Comparison of ENCODE assay signal across 1 cellular context in the genomic region with DNA sequence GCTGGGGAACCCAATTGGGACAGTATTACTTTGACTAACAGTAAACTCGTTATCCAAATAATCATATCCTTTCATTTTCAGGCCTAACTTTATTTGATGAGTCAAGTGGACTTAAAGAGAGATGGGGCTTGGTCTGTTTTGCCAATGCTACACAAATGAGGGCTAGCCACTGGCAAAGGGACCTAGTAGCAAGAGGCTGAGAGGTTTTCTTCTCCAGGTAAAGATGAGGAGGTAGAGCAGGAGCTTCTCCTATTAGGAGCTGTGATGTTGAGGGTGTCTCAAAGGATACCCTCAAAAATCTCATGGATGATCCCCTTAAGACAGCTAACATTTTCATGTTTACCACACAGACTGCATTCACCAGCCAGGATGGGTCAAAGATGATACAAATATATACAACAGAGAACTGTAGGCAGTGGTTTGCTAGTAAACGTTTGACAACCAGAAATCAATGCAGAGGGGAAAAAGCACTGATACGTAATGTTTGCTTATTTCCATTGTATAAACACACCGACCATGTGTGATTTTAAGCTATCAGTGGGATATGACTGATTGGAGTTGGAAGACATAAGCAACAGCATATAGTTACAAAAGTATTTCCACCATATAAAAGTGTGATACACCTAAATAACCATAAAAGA.
TF ChIP-seq lines count a peak whose summit lies in the region.

No MANE protein-coding gene starts in this region.

TF ChIP-seq in HepG2, 621 proteins besides CTCF, POLR2A, EP300 and RAD21 (continued from another document):
- TF ChIP-seq, protein P1, sequence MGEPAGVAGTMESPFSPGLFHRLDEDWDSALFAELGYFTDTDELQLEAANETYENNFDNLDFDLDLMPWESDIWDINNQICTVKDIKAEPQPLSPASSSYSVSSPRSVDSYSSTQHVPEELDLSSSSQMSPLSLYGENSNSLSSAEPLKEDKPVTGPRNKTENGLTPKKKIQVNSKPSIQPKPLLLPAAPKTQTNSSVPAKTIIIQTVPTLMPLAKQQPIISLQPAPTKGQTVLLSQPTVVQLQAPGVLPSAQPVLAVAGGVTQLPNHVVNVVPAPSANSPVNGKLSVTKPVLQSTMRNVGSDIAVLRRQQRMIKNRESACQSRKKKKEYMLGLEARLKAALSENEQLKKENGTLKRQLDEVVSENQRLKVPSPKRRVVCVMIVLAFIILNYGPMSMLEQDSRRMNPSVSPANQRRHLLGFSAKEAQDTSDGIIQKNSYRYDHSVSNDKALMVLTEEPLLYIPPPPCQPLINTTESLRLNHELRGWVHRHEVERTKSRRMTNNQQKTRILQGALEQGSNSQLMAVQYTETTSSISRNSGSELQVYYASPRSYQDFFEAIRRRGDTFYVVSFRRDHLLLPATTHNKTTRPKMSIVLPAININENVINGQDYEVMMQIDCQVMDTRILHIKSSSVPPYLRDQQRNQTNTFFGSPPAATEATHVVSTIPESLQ (CRISPR knock-in tag; conservative IDR thresholded peaks at IDR 0.05), result no peak
- TF ChIP-seq ZNF552 (CRISPR knock-in tag; IDR thresholded peaks at IDR 0.05; ENCODE audit: borderline replicate concordance) (no peak), CHCHD3 (CRISPR knock-in tag; IDR thresholded peaks at IDR 0.05) (no peak), ZNF7 (CRISPR knock-in tag; IDR thresholded peaks at IDR 0.05) (no peak), LCORL (IDR thresholded peaks at IDR 0.05) (no peak), LCORL (CRISPR knock-in tag; IDR thresholded peaks at IDR 0.05) (no peak)
- TF ChIP-seq, protein P2, sequence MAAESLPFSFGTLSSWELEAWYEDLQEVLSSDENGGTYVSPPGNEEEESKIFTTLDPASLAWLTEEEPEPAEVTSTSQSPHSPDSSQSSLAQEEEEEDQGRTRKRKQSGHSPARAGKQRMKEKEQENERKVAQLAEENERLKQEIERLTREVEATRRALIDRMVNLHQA (CRISPR knock-in tag; IDR thresholded peaks at IDR 0.05), result no peak
- TF ChIP-seq, protein P3, sequence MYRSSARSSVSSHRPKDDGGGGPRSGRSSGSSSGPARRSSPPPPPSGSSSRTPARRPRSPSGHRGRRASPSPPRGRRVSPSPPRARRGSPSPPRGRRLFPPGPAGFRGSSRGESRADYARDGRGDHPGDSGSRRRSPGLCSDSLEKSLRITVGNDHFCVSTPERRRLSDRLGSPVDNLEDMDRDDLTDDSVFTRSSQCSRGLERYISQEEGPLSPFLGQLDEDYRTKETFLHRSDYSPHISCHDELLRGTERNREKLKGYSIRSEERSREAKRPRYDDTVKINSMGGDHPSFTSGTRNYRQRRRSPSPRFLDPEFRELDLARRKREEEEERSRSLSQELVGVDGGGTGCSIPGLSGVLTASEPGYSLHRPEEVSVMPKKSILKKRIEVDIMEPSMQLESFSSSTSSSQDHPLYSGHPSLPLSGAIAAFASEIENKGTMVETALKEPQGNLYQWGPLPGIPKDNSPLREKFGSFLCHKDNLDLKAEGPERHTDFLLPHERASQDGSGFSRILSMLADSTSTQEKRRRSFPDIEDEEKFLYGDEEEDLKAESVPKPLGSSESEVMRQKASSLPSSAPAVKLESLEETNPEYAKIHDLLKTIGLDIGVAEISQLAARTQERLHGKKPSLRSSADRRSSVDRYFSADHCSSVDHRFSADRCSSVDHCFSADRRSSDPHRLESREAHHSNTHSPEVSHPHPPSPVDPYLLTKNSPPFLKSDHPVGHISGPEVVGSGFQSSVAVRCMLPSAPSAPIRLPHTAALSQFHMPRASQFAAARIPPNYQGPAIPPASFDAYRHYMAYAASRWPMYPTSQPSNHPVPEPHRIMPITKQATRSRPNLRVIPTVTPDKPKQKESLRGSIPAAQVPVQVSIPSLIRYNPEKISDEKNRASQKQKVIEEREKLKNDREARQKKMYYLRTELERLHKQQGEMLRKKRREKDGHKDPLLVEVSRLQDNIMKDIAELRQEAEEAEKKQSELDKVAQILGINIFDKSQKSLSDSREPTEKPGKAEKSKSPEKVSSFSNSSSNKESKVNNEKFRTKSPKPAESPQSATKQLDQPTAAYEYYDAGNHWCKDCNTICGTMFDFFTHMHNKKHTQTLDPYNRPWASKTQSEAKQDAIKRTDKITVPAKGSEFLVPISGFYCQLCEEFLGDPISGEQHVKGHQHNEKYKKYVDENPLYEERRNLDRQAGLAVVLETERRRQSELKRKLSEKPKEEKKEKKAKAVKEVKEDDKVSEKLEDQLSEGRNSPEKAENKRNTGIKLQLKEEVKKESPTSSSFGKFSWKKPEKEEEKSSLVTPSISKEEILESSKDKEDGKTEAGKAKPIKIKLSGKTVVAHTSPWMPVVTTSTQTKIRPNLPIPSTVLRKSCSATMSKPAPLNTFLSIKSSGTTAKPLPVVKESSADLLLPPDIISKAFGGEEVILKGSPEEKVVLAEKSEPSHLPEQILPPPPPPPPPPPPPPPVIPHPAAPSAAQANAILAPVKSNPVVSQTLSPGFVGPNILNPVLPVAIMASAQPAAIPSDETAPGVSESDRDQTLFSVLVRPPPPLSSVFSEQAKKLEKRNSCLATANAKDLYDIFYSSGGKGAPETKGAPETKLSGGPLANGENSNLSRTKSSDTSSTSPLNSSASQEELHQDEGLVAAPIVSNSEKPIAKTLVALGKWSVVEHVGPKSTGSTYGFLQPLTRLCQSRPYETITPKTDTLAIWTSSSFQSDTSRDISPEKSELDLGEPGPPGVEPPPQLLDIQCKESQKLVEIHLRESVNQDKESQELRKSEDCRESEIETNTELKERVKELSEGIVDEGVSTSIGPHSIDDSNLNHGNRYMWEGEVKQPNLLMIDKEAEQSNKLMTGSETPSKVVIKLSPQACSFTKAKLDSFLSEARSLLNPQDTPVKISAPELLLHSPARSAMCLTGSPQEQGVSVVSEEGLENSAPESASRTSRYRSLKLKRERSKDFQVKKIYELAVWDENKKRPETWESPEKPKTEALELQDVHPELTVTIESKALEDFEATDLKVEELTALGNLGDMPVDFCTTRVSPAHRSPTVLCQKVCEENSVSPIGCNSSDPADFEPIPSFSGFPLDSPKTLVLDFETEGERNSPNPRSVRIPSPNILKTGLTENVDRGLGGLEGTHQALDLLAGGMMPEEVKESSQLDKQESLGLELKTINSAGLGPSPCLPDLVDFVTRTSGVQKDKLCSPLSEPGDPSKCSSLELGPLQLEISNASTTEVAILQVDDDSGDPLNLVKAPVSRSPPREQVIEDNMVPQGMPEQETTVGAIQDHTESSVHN (CRISPR knock-in tag; IDR thresholded peaks at IDR 0.05), result no peak
